9 cellular contexts compared by ENCODE assay signal in the genomic region with DNA sequence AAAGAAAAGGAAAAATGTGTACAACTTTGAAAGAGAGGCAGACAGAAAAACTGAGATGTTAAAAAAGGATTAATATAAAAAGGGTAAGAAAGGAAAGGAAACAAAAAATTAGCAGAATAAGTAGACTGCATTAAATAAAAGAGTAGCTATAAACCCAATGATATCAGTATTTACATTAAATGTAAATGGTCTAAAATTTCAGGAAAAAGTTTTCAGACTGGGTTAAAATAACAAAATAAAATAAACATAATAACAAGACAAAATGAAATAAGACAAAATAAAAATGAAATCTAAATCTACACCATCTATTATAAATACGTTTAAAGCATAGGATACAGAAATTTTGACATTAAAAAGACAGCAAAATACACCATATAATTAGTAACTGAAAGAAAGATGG.
"Had no signal": no experiment of that assay in that cellular context is flagged by ENCODE, and none has a peak within 500 bp of the region (broad histone marks: within the 10 kb centered on the region; RNA-seq: fewer than 3 reads in every experiment).

No MANE protein-coding gene starts in this region.

- H3K4me3 ChIP-seq: GM23338 had no signal

- H3K4me2 ChIP-seq: GM23338 had no signal

- ATAC-seq: GM23338 had no signal

- DNase-seq: H9, HCEC 1CT, IMR-90, Kasumi-1, KBM-7 had no signal

- H2AFZ ChIP-seq: GM23338 had no signal

- FAIRE-seq: H1, H54, HTR-8/SVneo had no signal
